In genomic region chr17:39926588-39927100, GRCh38 we compare ENCODE assay signal across 8 cellular contexts. TPM values are rescaled to one million over a fixed set of nuclear protein-coding genes. Genes with fewer than 3 reads are reported as not detected.
DNase-seq lines count a peak whose midpoint lies in the region; ATAC-seq lines count a peak whose summit lies in the region.

No MANE protein-coding gene starts in this region.

- no peak overlapping the region for H3K27ac ChIP-seq in SJSA1
- H3K27ac ChIP-seq in right cardiac atrium (ENCODE audit: low read length): no peak overlapping the region

- DNase-seq in Daoy (ENCODE audit: low read depth): peak; percentile 20
- DNase-seq in SJSA1 (ENCODE audit: low read depth in 1 of 2, low spot score in 2 of 2): peak in 1 of 2 experiments; percentile 22
- peak; percentile 73 for DNase-seq in activated naive CD8-positive, alpha-beta T cell treated with anti-CD3 and anti-CD28 coated beads, Interleukin-2, amount 10 ng/mL, durations not matched to agents 7 days and 5 days
- peak; percentile 51 to 78 (median 74) for DNase-seq in right cardiac atrium
- DNase-seq in skeletal muscle cell (ENCODE audit: low read depth): no peak

- no peaks in the 10 kb centered on the region for H3K27me3 ChIP-seq in SJSA1 (replicated peaks)
- H3K27me3 ChIP-seq in right cardiac atrium (ENCODE audit: control insufficient read depth, insufficient read depth): no peaks in the 10 kb centered on the region

- intact Hi-C loops in right cardiac atrium (cut with DNase I): no loop called here

- H3K4me1 ChIP-seq in SJSA1 (replicated peaks) (peaks cover 38% of the 10 kb centered on the region), right cardiac atrium (ENCODE audit: control insufficient read depth, insufficient read depth, low read length) (peaks cover 6% of the 10 kb centered on the region)

- peaks cover 27% of the 10 kb centered on the region for H3K36me3 ChIP-seq in SJSA1

- POLR2A ChIA-PET in activated naive CD8-positive, alpha-beta T cell treated with anti-CD3 and anti-CD28 coated beads, Interleukin-2, amount 10 ng/mL, durations not matched to agents 7 days and 5 days (lab: Charles Lee): interaction anchor here (0.6 to 3.4 kb wide), 22 partner anchors 8 to 727 kb away, joined by 3 to 20 read pairs (median 5); partner anchors contain the start of genes GSDMB, NR1D1, PSMD3 and RPL19

- H3K4me3 Mint-ChIP-seq in activated naive CD8-positive, alpha-beta T cell treated with anti-CD3 and anti-CD28 coated beads, Interleukin-2, amount 10 ng/mL, durations not matched to agents 7 days and 5 days: peak overlapping the region; percentile 89

- H3K36me3 Mint-ChIP-seq in activated naive CD8-positive, alpha-beta T cell treated with anti-CD3 and anti-CD28 coated beads, Interleukin-2, amount 10 ng/mL, durations not matched to agents 7 days and 5 days: peaks cover 28% of the 10 kb centered on the region

- H3K27ac Mint-ChIP-seq in activated naive CD8-positive, alpha-beta T cell treated with anti-CD3 and anti-CD28 coated beads, Interleukin-2, amount 10 ng/mL, durations not matched to agents 7 days and 5 days: peak overlapping the region; percentile 89

- WGBS in right cardiac atrium: 3% methylated on average over 15 of the region's 15 CpGs

- H3K9me3 ChIP-seq in SJSA1 (replicated peaks) (no peaks in the 10 kb centered on the region), right cardiac atrium (ENCODE audit: control insufficient read depth, low read length) (no peaks in the 10 kb centered on the region)

- H3K27me3 Mint-ChIP-seq in activated naive CD8-positive, alpha-beta T cell treated with anti-CD3 and anti-CD28 coated beads, Interleukin-2, amount 10 ng/mL, durations not matched to agents 7 days and 5 days: no peaks in the 10 kb centered on the region

- no peaks in the 10 kb centered on the region for H3K9me3 Mint-ChIP-seq in activated naive CD8-positive, alpha-beta T cell treated with anti-CD3 and anti-CD28 coated beads, Interleukin-2, amount 10 ng/mL, durations not matched to agents 7 days and 5 days

- H3K4me3 ChIP-seq in SJSA1: peak overlapping the region; percentile 53
- peak overlapping the region; percentile 66 for H3K4me3 ChIP-seq in right cardiac atrium (ENCODE audit: low read length)
- peak overlapping the region; percentile 76 for H3K4me3 ChIP-seq in skeletal muscle cell (ENCODE audit: low read depth, low read length)

- peaks cover 44% of the 10 kb centered on the region for H3K4me1 Mint-ChIP-seq in activated naive CD8-positive, alpha-beta T cell treated with anti-CD3 and anti-CD28 coated beads, Interleukin-2, amount 10 ng/mL, durations not matched to agents 7 days and 5 days

- ATAC-seq in HG02852 (IDR thresholded peaks at IDR 0.05; ENCODE audit: unreplicated experiment): peak; percentile 33
- peak; percentile 68 for ATAC-seq in activated naive CD8-positive, alpha-beta T cell treated with anti-CD3 and anti-CD28 coated beads, Interleukin-2, amount 10 ng/mL, durations not matched to agents 7 days and 5 days (ENCODE audit: low read depth)
- ATAC-seq in right cardiac atrium: peak; percentile 7 to 42
- no peak for ATAC-seq in HG03571 (IDR thresholded peaks at IDR 0.05; ENCODE audit: unreplicated experiment)
- no peak for ATAC-seq in HG03095 (IDR thresholded peaks at IDR 0.05; ENCODE audit: unreplicated experiment)

RNA-seq across cellular contexts. Expression of gene ORMDL3, which starts 0.8 kb away (rescaled TPM):
- total RNA-seq in Daoy (2014; rRNA removed; shearing (Covaris generic)): 23.3 and 27.1 TPM in 2 replicates
- 36.0 and 39.1 TPM in 2 replicates for total RNA-seq in SJSA1 (2014; rRNA removed; shearing (Covaris generic))
- total RNA-seq in activated naive CD8-positive, alpha-beta T cell treated with anti-CD3 and anti-CD28 coated beads, Interleukin-2, amount 10 ng/mL, durations not matched to agents 7 days and 5 days: 100 to 1,000 TPM; 149 to 159 TPM
- total RNA-seq in right cardiac atrium: 10 to 100 TPM; 37.0 to 42.3 (median 39.3) TPM
- 46.6 TPM for polyA plus RNA-seq in right cardiac atrium

RNA-seq across cellular contexts. Expression of gene LRRC3C, which starts 0.9 kb away (rescaled TPM):
- total RNA-seq in Daoy (2014; rRNA removed; shearing (Covaris generic)): not detected in 2 replicates
- not detected in 2 replicates for total RNA-seq in SJSA1 (2014; rRNA removed; shearing (Covaris generic))
- not detected for total RNA-seq in activated naive CD8-positive, alpha-beta T cell treated with anti-CD3 and anti-CD28 coated beads, Interleukin-2, amount 10 ng/mL, durations not matched to agents 7 days and 5 days
- total RNA-seq in right cardiac atrium: not detected
- polyA plus RNA-seq in right cardiac atrium: not detected

RNA-seq across cellular contexts. Expression of gene GSDMB, which starts 8.2 kb away (rescaled TPM):
- total RNA-seq in Daoy (2014; rRNA removed; shearing (Covaris generic)): 0.57 and 2.5 TPM in 2 replicates
- total RNA-seq in SJSA1 (2014; rRNA removed; shearing (Covaris generic)): 0.85 and 2.2 TPM in 2 replicates
- 10 to 100 TPM; 67.0 to 69.8 TPM for total RNA-seq in activated naive CD8-positive, alpha-beta T cell treated with anti-CD3 and anti-CD28 coated beads, Interleukin-2, amount 10 ng/mL, durations not matched to agents 7 days and 5 days
- 1 to 10 TPM; 1.9 to 2.9 (median 2.4) TPM for total RNA-seq in right cardiac atrium
- polyA plus RNA-seq in right cardiac atrium: 1.8 TPM

RNA-seq across cellular contexts. Expression of gene GSDMA, which starts 36.2 kb away (rescaled TPM):
- total RNA-seq in Daoy (2014; rRNA removed; shearing (Covaris generic)): not detected in 2 replicates
- total RNA-seq in SJSA1 (2014; rRNA removed; shearing (Covaris generic)): not detected in 2 replicates
- total RNA-seq in activated naive CD8-positive, alpha-beta T cell treated with anti-CD3 and anti-CD28 coated beads, Interleukin-2, amount 10 ng/mL, durations not matched to agents 7 days and 5 days: under 1 TPM in 1 of 2 experiments, not detected in 1; 0.26 TPM
- under 1 TPM in 3 of 4 donors, not detected in 1; 0.29 to 0.97 (median 0.53) TPM for total RNA-seq in right cardiac atrium
- polyA plus RNA-seq in right cardiac atrium: not detected

RNA-seq across cellular contexts. Expression of gene PSMD3, which starts 54.0 kb away (rescaled TPM):
- total RNA-seq in Daoy (2014; rRNA removed; shearing (Covaris generic)): 146 and 185 TPM in 2 replicates
- 98.3 and 167 TPM in 2 replicates for total RNA-seq in SJSA1 (2014; rRNA removed; shearing (Covaris generic))
- total RNA-seq in activated naive CD8-positive, alpha-beta T cell treated with anti-CD3 and anti-CD28 coated beads, Interleukin-2, amount 10 ng/mL, durations not matched to agents 7 days and 5 days: 10 to 100 TPM; 82.5 to 87.9 TPM
- 10 to 100 TPM; 80.0 to 83.1 (median 81.1) TPM for total RNA-seq in right cardiac atrium
- 85.8 TPM for polyA plus RNA-seq in right cardiac atrium

Comparison
In these comparisons a context has a peak if more than half of its experiments do, and no peak if none do; other contexts are left out.
1. ATAC-seq: peak in HG02852 (single experiment), activated naive CD8-positive, alpha-beta T cell treated with anti-CD3 and anti-CD28 coated beads, Interleukin-2, amount 10 ng/mL, durations not matched to agents 7 days and 5 days (single experiment) and right cardiac atrium (2 of 2); none in HG03571 (single experiment) and HG03095 (single experiment).
2. RNA of gene GSDMB, which starts 8.2 kb away (total RNA-seq): 67.0 to 69.8 TPM in activated naive CD8-positive, alpha-beta T cell treated with anti-CD3 and anti-CD28 coated beads, Interleukin-2, amount 10 ng/mL, durations not matched to agents 7 days and 5 days; 1.9 to 2.9 TPM in right cardiac atrium, 0.85 to 2.2 TPM in SJSA1 and 0.57 to 2.5 TPM in Daoy; every median in the first group is over 10 times any median in the second.
3. Peak in every context shown above with its lines, with median percentiles within 50 percentile points of each other: H3K4me3 ChIP-seq.